ENCODE assay signal across 8 cellular contexts in the genomic region with DNA sequence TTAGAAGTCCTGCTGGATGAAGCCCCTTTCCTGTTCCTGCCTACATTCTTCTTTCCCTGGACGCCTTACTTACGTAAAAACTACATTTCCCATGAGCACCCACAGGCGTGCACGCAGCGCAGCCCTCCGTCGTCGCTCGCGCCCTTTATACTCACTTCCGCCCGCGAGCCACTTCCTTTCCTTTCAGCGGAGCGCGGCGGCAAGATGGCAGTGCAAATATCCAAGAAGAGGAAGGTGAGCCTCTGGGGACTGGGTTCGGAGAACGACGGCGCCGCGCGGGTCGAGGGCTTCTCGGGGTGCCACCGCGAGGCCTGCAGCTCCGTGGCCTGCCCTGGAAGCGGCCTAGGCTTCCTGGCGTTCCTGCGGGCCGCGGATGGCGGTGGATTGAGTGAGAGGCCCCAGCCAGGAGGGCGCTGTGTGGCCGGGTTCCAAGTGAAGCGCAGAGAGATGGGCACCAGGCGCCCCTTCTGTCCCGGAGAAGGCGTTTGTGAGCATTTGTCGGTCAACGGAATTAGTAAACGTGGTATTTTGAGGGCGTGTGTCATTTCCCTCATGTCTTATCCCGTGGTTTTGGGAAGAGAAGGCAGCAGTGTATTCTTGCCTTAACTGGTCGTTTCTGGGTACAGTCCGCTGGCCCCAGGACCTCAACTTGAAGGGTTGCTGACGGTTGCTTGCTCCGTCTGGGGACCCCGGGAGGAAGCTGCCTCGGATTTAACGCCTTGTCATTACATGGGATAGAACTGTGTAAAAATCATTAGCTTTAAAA. TPM values are rescaled to one million over a fixed set of nuclear protein-coding genes. Genes with fewer than 3 reads are reported as not detected.
A peak's percentile ranks its signal among the peaks of the same experiment; 100 is the strongest.
DNase-seq lines count a peak whose midpoint lies in the region; FAIRE-seq and TF ChIP-seq lines count a peak whose summit lies in the region.

A gene (plus strand): TSS at position 175 of the 766 bp plus-strand sequence. CDS start 30 bp downstream, at position 205.

- FAIRE-seq in G401.6 (lab: Jason Lieb, UNC), result peak; percentile 82

- peak; percentile 91 for DNase-seq in H7
- DNase-seq in MG63, result peak; percentile 90
- DNase-seq in SIG-M5 treated with dmso at 0.1 percent for 504 hours (lab: John Stamatoyannopoulos, UW; ENCODE audit: unreplicated experiment), result peak; percentile 93
- peak; percentile 82 for DNase-seq in activated gamma-delta T cell treated with Interleukin-2 at 50 U/mL for 16 hours
- peak; percentile 89 for DNase-seq in foreskin melanocyte
- peak; percentile 89 for DNase-seq in neuronal stem cell (ENCODE audit: low spot score)

- H3K27ac ChIP-seq in neuronal stem cell (replicated peaks; ENCODE audit: low read length), result peak within 1 kb of the TSS; percentile 88

- no peak within 1 kb of the TSS for H2BK120ac ChIP-seq in neuronal stem cell (ENCODE audit: low read depth, low read length)

- H2BK15ac ChIP-seq in neuronal stem cell (ENCODE audit: low read length), result no peak within 1 kb of the TSS

- H3K27me3 ChIP-seq in H7 (ENCODE audit: control insufficient read depth, insufficient read depth, low read length) (no peaks in the 10 kb centered on the region), MG63 (no peaks in the 10 kb centered on the region), neuronal stem cell (ENCODE audit: control insufficient read depth in 3 of 3, insufficient read depth in 3 of 3, low read depth in 1 of 3, low read length in 3 of 3) (peaks cover 0 to 10% (median 0%) of the 10 kb centered on the region in 3 experiments)

- H3K4me3 ChIP-seq in H7 (ENCODE audit: insufficient read depth, low read depth, low read length), result peak within 1 kb of the TSS; percentile 96
- peak within 1 kb of the TSS; percentile 82 for H3K4me3 ChIP-seq in MG63
- peak within 1 kb of the TSS; percentile 83 to 95 for H3K4me3 ChIP-seq in neuronal stem cell (ENCODE audit: low read length in 2 of 2)

- peak within 1 kb of the TSS; percentile 99 for H3K18ac ChIP-seq in neuronal stem cell (ENCODE audit: low read length)

- peak within 1 kb of the TSS; percentile 87 for H3K9ac ChIP-seq in neuronal stem cell (ENCODE audit: low read depth, low read length, poor library complexity)

- peaks cover 4% of the 10 kb centered on the region for H3K79me1 ChIP-seq in neuronal stem cell (ENCODE audit: low read depth, low read length)

- H3K9me3 ChIP-seq in MG63 (no peaks in the 10 kb centered on the region), neuronal stem cell (replicated peaks in 1 of 2; ENCODE audit: control insufficient read depth in 2 of 2, insufficient read depth in 1 of 2, low read depth in 1 of 2, low read length in 2 of 2) (no peaks in the 10 kb centered on the region)

- H4K8ac ChIP-seq in neuronal stem cell (ENCODE audit: low read depth, low read length), result no peak within 1 kb of the TSS

- peak within 1 kb of the TSS; percentile 90 for H2AK5ac ChIP-seq in neuronal stem cell (ENCODE audit: low read depth, low read length)

- no peak within 1 kb of the TSS for H4K91ac ChIP-seq in neuronal stem cell (ENCODE audit: low read depth, low read length, poor library complexity)

- no CpG with 5 or more reads among the region's 53 CpGs for WGBS in neuronal stem cell (ENCODE audit: extremely low coverage in 2 of 2, insufficient read length in 2 of 2, insufficient replicate concordance in 1 of 2), 2 donors

- peaks cover 3 to 12% of the 10 kb centered on the region in 2 donors for H3K4me1 ChIP-seq in neuronal stem cell (ENCODE audit: control insufficient read depth in 2 of 2, insufficient read depth in 1 of 2, low read depth in 1 of 2, low read length in 2 of 2)

- no peak within 1 kb of the TSS for H2BK12ac ChIP-seq in neuronal stem cell (ENCODE audit: low read length)

- peak within 1 kb of the TSS; percentile 95 for H3K23ac ChIP-seq in neuronal stem cell (ENCODE audit: low read depth, low read length, poor library complexity)

- no peak within 1 kb of the TSS for H3K4ac ChIP-seq in neuronal stem cell (ENCODE audit: low read length)

- peak within 1 kb of the TSS; percentile 63 for H3K4me2 ChIP-seq in neuronal stem cell (ENCODE audit: insufficient read depth, low read length, poor library complexity, severe bottlenecking)

- H3K36me3 ChIP-seq in H7 (replicated peaks; ENCODE audit: control insufficient read depth, insufficient read depth, low read length), result peaks cover 36% of the 10 kb centered on the region
- H3K36me3 ChIP-seq in MG63, result peaks cover 50% of the 10 kb centered on the region
- peaks cover 33 to 45% of the 10 kb centered on the region in 2 donors for H3K36me3 ChIP-seq in neuronal stem cell (replicated peaks in 1 of 2; ENCODE audit: control insufficient read depth in 2 of 2, insufficient read depth in 2 of 2, low read length in 2 of 2)

- no peak for TF ChIP-seq CTCF in subcutaneous adipose tissue (IDR thresholded peaks at IDR 0.05; ENCODE audit: low read depth)

- H2BK5ac ChIP-seq in neuronal stem cell (ENCODE audit: low read length), result peak within 1 kb of the TSS; percentile 83

- peak within 1 kb of the TSS; percentile 93 for H2AFZ ChIP-seq in neuronal stem cell (ENCODE audit: low read length)

- no peak within 1 kb of the TSS for H3K14ac ChIP-seq in neuronal stem cell (ENCODE audit: low read length)

RNA-seq across cellular contexts. Expression of the gene that starts here (rescaled TPM):
- total RNA-seq in H7 (2014; rRNA removed; shearing (Covaris generic)), result 2,195 and 2,298 TPM in 2 replicates
- total RNA-seq in MG63 (2014; rRNA removed; shearing (Covaris generic); ENCODE audit: low replicate concordance), result 2,205 and 3,444 TPM in 2 replicates
- 5,741 TPM for polyA plus RNA-seq in neuronal stem cell (2013, experiment 1 of 2)
- 5,744 TPM for polyA plus RNA-seq in neuronal stem cell (2013, experiment 2 of 2)
- total RNA-seq in subcutaneous adipose tissue, result 100 to 1,000 TPM; 529 to 907 (median 716) TPM

Comparison
In these comparisons a context has a peak if more than half of its experiments do, and no peak if none do; other contexts are left out.
1. Peak in every context shown above with its lines: DNase-seq, H3K4me3 ChIP-seq and H3K27ac ChIP-seq.